In the genomic region with DNA sequence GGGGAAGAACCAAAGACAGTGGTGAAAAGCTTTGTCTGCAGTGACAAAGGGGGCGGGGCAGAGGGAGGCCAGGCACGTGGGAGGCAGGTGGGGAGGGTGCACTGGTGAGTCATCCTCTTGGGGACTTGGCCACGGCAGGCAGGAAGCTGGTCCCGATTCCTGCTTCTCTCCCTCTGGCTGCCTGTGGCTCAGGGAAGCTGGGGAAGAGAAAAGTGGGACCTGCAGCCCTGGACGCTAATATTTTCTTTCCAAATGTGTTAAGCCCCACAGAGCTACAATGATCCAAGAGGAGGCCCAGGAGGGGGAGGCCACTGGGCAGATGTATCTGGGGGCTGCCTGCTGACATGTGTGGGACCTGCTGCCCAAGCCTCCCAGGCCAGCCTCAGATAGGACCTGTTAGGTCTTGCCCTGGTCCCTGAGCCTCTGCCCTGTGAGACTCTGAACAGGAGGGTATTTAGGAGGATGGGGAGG, we compare ENCODE assay signal across 9 cellular contexts.
DNase-seq lines count a peak whose midpoint lies in the region; ATAC-seq and TF ChIP-seq lines count a peak whose summit lies in the region.
"Had no signal": no experiment of that assay in that cellular context is flagged by ENCODE, and none has a peak within 500 bp of the region (broad histone marks: within the 10 kb centered on the region; RNA-seq: fewer than 3 reads in every experiment).

No MANE protein-coding gene starts in this region.

- H3K27ac ChIP-seq in coronary artery (peak overlapping the region; percentile 4 to 72), mesendoderm (ENCODE audit: low read depth, low read length) (peak overlapping the region; percentile 43)
- no peak overlapping the region for H3K27ac ChIP-seq in effector memory CD4-positive, alpha-beta T cell (ENCODE audit: insufficient read depth, low read length, poor library complexity, severe bottlenecking)
- H3K27ac ChIP-seq: suprapubic skin had no signal

- no CpG with 5 or more reads among the region's 5 CpGs for WGBS in mesendoderm (ENCODE audit: extremely low coverage, insufficient coverage, low lambda C conversion rate)

- H3K56ac ChIP-seq in mesendoderm (ENCODE audit: low read length), result peak overlapping the region; percentile 54

- H3K9ac ChIP-seq in mesendoderm (ENCODE audit: low read length), result no peak overlapping the region

- DNase-seq in DMS153 (lab: John Stamatoyannopoulos, UW), result peak; percentile 92
- peak; percentile 80 for DNase-seq in HFF-Myc (ENCODE audit: extremely low read depth, low read depth)
- peak; percentile 81 for DNase-seq in NCI-H748 (lab: John Stamatoyannopoulos, UW; ENCODE audit: unreplicated experiment)
- DNase-seq in coronary artery (ENCODE audit: low spot score), result no peak
- peak; percentile 96 for DNase-seq in mesendoderm
- DNase-seq in effector memory CD4-positive, alpha-beta T cell, result no peak
- no peak for DNase-seq in GF-D8 (lab: John Stamatoyannopoulos, UW)

- H3K4me1 ChIP-seq in mesendoderm (ENCODE audit: control insufficient read depth, low read depth, low read length), result peaks cover 6% of the 10 kb centered on the region
- no peaks in the 10 kb centered on the region for H3K4me1 ChIP-seq in effector memory CD4-positive, alpha-beta T cell (ENCODE audit: control insufficient read depth, insufficient read depth, low read length, poor library complexity, severe bottlenecking)

- H3K27me3 ChIP-seq in mesendoderm (ENCODE audit: insufficient read depth, low read length, poor library complexity), result no peaks in the 10 kb centered on the region
- no peaks in the 10 kb centered on the region for H3K27me3 ChIP-seq in effector memory CD4-positive, alpha-beta T cell (replicated peaks; ENCODE audit: control insufficient read depth, insufficient read depth, low read length, poor library complexity, severe bottlenecking)

- no peak for ATAC-seq in HG02623 (IDR thresholded peaks at IDR 0.05; ENCODE audit: unreplicated experiment)

- no peaks in the 10 kb centered on the region for H3K36me3 ChIP-seq in mesendoderm (ENCODE audit: control insufficient read depth, insufficient read depth, low read length)
- no peaks in the 10 kb centered on the region for H3K36me3 ChIP-seq in effector memory CD4-positive, alpha-beta T cell (ENCODE audit: control insufficient read depth, insufficient read depth, low read length)
- H3K36me3 ChIP-seq: suprapubic skin had no signal

- H4K8ac ChIP-seq in mesendoderm (ENCODE audit: low read depth, low read length), result no peak overlapping the region

- no peak overlapping the region for H2BK15ac ChIP-seq in mesendoderm (replicated peaks; ENCODE audit: low read depth)

- no peaks in the 10 kb centered on the region for H3K9me3 ChIP-seq in effector memory CD4-positive, alpha-beta T cell (ENCODE audit: control insufficient read depth, low read length)
- H3K9me3 ChIP-seq: suprapubic skin had no signal

- no peaks in the 10 kb centered on the region for H3K79me1 ChIP-seq in mesendoderm (ENCODE audit: low read length)

- no peak overlapping the region for H3K18ac ChIP-seq in mesendoderm (ENCODE audit: low read length)

- TF ChIP-seq CTCF in HFF-Myc (IDR thresholded peaks at IDR 0.05; ENCODE audit: low read depth, low read length, missing control alignments) (no peak), coronary artery (IDR thresholded peaks at IDR 0.05) (no peak)

- H3K4ac ChIP-seq in mesendoderm (ENCODE audit: low read depth, low read length), result no peak overlapping the region

- H3K23ac ChIP-seq in mesendoderm (ENCODE audit: low read length), result no peak overlapping the region

- H2BK5ac ChIP-seq in mesendoderm (ENCODE audit: low read length), result peak overlapping the region; percentile 17

- H4K5ac ChIP-seq in mesendoderm (ENCODE audit: low read length), result no peak overlapping the region

- H2AK5ac ChIP-seq in mesendoderm (ENCODE audit: low read length), result no peak overlapping the region

- no peak overlapping the region for H2BK120ac ChIP-seq in mesendoderm (ENCODE audit: low read depth, low read length)

- H3K79me2 ChIP-seq in mesendoderm (ENCODE audit: control insufficient read depth, insufficient read depth, low read length), result no peaks in the 10 kb centered on the region

- no peak overlapping the region for H3K4me2 ChIP-seq in mesendoderm (ENCODE audit: low read length)

- H3K4me3 ChIP-seq in HFF-Myc (replicated peaks; ENCODE audit: low read depth, low read length) (no peak overlapping the region), coronary artery (no peak overlapping the region), mesendoderm (ENCODE audit: low read length) (no peak overlapping the region)
- no peak overlapping the region for H3K4me3 ChIP-seq in effector memory CD4-positive, alpha-beta T cell (ENCODE audit: insufficient read depth, low read depth, low read length, poor library complexity, severe bottlenecking)
- H3K4me3 ChIP-seq: suprapubic skin had no signal

Comparison
In these comparisons a context has a peak if more than half of its experiments do, and no peak if none do; other contexts are left out.
1. DNase-seq: peak in DMS153 (single experiment), HFF-Myc (single experiment), NCI-H748 (single experiment) and mesendoderm (single experiment); none in coronary artery (single experiment), effector memory CD4-positive, alpha-beta T cell (0 of 3) and GF-D8 (single experiment).